Comparison of ENCODE assay signal across 21 cellular contexts in the genomic region with DNA sequence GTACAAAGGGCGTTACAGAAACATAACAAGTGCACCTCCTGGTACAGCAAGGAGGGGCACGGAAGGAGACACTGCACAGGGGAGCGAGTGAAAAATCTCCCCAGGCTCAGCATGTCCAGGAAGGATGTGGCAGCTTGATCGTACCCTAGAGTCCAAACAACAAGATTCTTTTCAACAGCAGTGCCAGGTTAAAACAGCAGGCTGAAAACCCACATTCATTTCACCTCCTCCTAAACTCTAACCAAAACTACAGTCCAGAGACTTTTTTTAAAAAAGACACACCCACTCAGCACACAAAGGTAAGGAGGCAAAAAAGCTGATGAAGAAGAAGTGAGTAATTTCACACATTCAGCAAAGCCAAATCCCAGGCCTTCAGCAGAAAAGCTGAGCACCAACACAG.
DNase-seq lines count a peak whose midpoint lies in the region; ATAC-seq, FAIRE-seq and TF ChIP-seq lines count a peak whose summit lies in the region.
"Had no signal": no experiment of that assay in that cellular context is flagged by ENCODE, and none has a peak within 500 bp of the region (broad histone marks: within the 10 kb centered on the region; RNA-seq: fewer than 3 reads in every experiment).

No MANE protein-coding gene starts in this region.

- H3K27ac Mint-ChIP-seq in T-helper 2 cell treated with Interferon-gamma antibody and Interleukin-4, amounts not matched to agents 5 μg/mL and 100 μg/mL, for 36 hours = peak overlapping the region; percentile 74
- H3K27ac Mint-ChIP-seq in activated naive CD8-positive, alpha-beta T cell treated with anti-CD3 and anti-CD28 coated beads for 36 hours = peak overlapping the region; percentile 74
- peak overlapping the region; percentile 87 for H3K27ac Mint-ChIP-seq in stimulated activated effector memory CD8-positive, alpha-beta T cell treated with anti-CD3 and anti-CD28 coated beads, Interleukin-12 subunit alpha, Interleukin-12 subunit beta, amount 100 ng/mL, for 72 hours
- H3K27ac Mint-ChIP-seq: nephron, progenitor cell of endocrine pancreas had no signal

- H3K4me1 Mint-ChIP-seq in T-helper 2 cell treated with Interferon-gamma antibody and Interleukin-4, amounts not matched to agents 5 μg/mL and 100 μg/mL, for 36 hours (ENCODE audit: low read depth) = peaks cover 44% of the 10 kb centered on the region
- H3K4me1 Mint-ChIP-seq in activated naive CD8-positive, alpha-beta T cell treated with anti-CD3 and anti-CD28 coated beads for 36 hours = peaks cover 58% of the 10 kb centered on the region
- peaks cover 74% of the 10 kb centered on the region for H3K4me1 Mint-ChIP-seq in stimulated activated effector memory CD8-positive, alpha-beta T cell treated with anti-CD3 and anti-CD28 coated beads, Interleukin-12 subunit alpha, Interleukin-12 subunit beta, amount 100 ng/mL, for 72 hours

- no peak for TF ChIP-seq CTCF in D721Med (IDR thresholded peaks at IDR 0.05; ENCODE audit: insufficient read depth, missing control alignments)

- peak overlapping the region; percentile 36 for H3K4me3 Mint-ChIP-seq in T-helper 2 cell treated with Interferon-gamma antibody and Interleukin-4, amounts not matched to agents 5 μg/mL and 100 μg/mL, for 36 hours
- no peak overlapping the region for H3K4me3 Mint-ChIP-seq in activated naive CD8-positive, alpha-beta T cell treated with anti-CD3 and anti-CD28 coated beads for 36 hours
- H3K4me3 Mint-ChIP-seq in stimulated activated effector memory CD8-positive, alpha-beta T cell treated with anti-CD3 and anti-CD28 coated beads, Interleukin-12 subunit alpha, Interleukin-12 subunit beta, amount 100 ng/mL, for 72 hours = peak overlapping the region; percentile 54
- H3K4me3 Mint-ChIP-seq: nephron had no signal

- peaks cover 37% of the 10 kb centered on the region for H3K36me3 Mint-ChIP-seq in T-helper 2 cell treated with Interferon-gamma antibody and Interleukin-4, amounts not matched to agents 5 μg/mL and 100 μg/mL, for 36 hours (ENCODE audit: low read depth)
- H3K36me3 Mint-ChIP-seq in activated naive CD8-positive, alpha-beta T cell treated with anti-CD3 and anti-CD28 coated beads for 36 hours = peaks cover 45% of the 10 kb centered on the region
- H3K36me3 Mint-ChIP-seq in stimulated activated effector memory CD8-positive, alpha-beta T cell treated with anti-CD3 and anti-CD28 coated beads, Interleukin-12 subunit alpha, Interleukin-12 subunit beta, amount 100 ng/mL, for 72 hours = peaks cover 58% of the 10 kb centered on the region

- peaks cover 10% of the 10 kb centered on the region for H3K9me3 Mint-ChIP-seq in T-helper 2 cell treated with Interferon-gamma antibody and Interleukin-4, amounts not matched to agents 5 μg/mL and 100 μg/mL, for 36 hours
- H3K9me3 Mint-ChIP-seq in activated naive CD8-positive, alpha-beta T cell treated with anti-CD3 and anti-CD28 coated beads for 36 hours = peaks cover 4% of the 10 kb centered on the region
- no peaks in the 10 kb centered on the region for H3K9me3 Mint-ChIP-seq in stimulated activated effector memory CD8-positive, alpha-beta T cell treated with anti-CD3 and anti-CD28 coated beads, Interleukin-12 subunit alpha, Interleukin-12 subunit beta, amount 100 ng/mL, for 72 hours
- H3K9me3 Mint-ChIP-seq: nephron had no signal

- peak; percentile 33 for DNase-seq in activated T-cell treated with anti-CD3 and anti-CD28 coated beads, Interleukin-2, amount 50 U/mL, for 1 hour
- DNase-seq in activated T-cell treated with anti-CD3 and anti-CD28 coated beads for 4 hours (no peak), HuH-7 (ENCODE audit: low spot score) (no peak), D721Med (ENCODE audit: insufficient read length, low spot score) (no peak), retina (no peak)
- no peak for DNase-seq in T-helper 2 cell treated with Interferon-gamma antibody and Interleukin-4, amounts not matched to agents 5 μg/mL and 100 μg/mL, for 36 hours (ENCODE audit: low spot score)
- DNase-seq in activated naive CD8-positive, alpha-beta T cell treated with anti-CD3 and anti-CD28 coated beads for 36 hours = no peak
- DNase-seq in stimulated activated effector memory CD8-positive, alpha-beta T cell treated with anti-CD3 and anti-CD28 coated beads, Interleukin-12 subunit alpha, Interleukin-12 subunit beta, amount 100 ng/mL, for 72 hours (ENCODE audit: low spot score in 2 of 2) = no peak
- DNase-seq: C1 segment of cervical spinal cord; dermis blood vessel endothelial cell; DMS153; gastrocnemius medialis; GDM1; mesenchymal stem cell; NCI-H1105; NCI-H526; stimulated activated CD8-positive, alpha-beta memory T cell treated with anti-CD3 and anti-CD28 coated beads, Interleukin-4, amount 100 ng/mL, for 48 hours; SW 1271 had no signal

- ATAC-seq in stimulated activated effector memory CD8-positive, alpha-beta T cell treated with anti-CD3 and anti-CD28 coated beads, Interleukin-12 subunit alpha, Interleukin-12 subunit beta, amount 100 ng/mL, for 72 hours = peak; percentile 72
- ATAC-seq: gastrocnemius medialis had no signal

- FAIRE-seq in D721Med (lab: Jason Lieb, UNC) = no peak
- FAIRE-seq: bronchial epithelial cell had no signal

- no peaks in the 10 kb centered on the region for H3K27me3 Mint-ChIP-seq in T-helper 2 cell treated with Interferon-gamma antibody and Interleukin-4, amounts not matched to agents 5 μg/mL and 100 μg/mL, for 36 hours (ENCODE audit: low read depth)
- H3K27me3 Mint-ChIP-seq in activated naive CD8-positive, alpha-beta T cell treated with anti-CD3 and anti-CD28 coated beads for 36 hours = no peaks in the 10 kb centered on the region
- H3K27me3 Mint-ChIP-seq: progenitor cell of endocrine pancreas had no signal
